Comparison of ENCODE assay signal across 9 cellular contexts in the genomic region with DNA sequence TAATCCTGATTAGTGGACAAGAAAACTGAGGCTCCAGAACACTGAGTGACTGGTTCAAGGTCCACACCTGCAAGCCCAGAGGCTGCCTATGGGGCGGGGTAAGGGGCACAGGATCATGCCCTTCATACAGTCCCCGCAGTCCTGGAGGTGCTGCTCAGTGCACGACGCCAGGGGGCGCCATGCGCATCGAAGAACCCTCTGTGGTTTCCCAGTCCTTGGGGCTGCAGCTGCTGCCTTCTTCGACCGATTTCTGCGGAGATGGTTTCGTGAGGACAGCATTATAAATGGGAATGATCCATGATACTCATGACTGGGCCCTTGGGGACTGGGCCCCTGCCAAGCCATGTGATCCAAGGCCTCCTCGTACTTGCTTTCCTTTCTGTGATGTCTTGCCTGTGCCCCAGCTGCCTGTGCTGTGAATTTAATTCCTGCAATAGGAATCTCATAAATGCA. TPM values are rescaled to one million over a fixed set of nuclear protein-coding genes. Genes with fewer than 3 reads are reported as not detected.
DNase-seq lines count a peak whose midpoint lies in the region; ATAC-seq and TF ChIP-seq lines count a peak whose summit lies in the region.
"Had no signal": no experiment of that assay in that cellular context is flagged by ENCODE, and none has a peak within 500 bp of the region (broad histone marks: within the 10 kb centered on the region; RNA-seq: fewer than 3 reads in every experiment).

No MANE protein-coding gene starts in this region.

- no peak overlapping the region for H3K27ac ChIP-seq in endodermal cell (ENCODE audit: low read depth, low read length)

- no peaks in the 10 kb centered on the region for H3K36me3 Mint-ChIP-seq in activated CD4-positive, alpha-beta T cell treated with anti-CD3 and anti-CD28 coated beads for 36 hours (ENCODE audit: low read depth)
- peaks cover 5% of the 10 kb centered on the region for H3K36me3 Mint-ChIP-seq in endodermal cell (ENCODE audit: low read depth)

- intact Hi-C loops in activated CD4-positive, alpha-beta T cell treated with anti-CD3 and anti-CD28 coated beads for 36 hours (cut with DNase I, micrococcal nuclease), result loop anchor here (1.0 kb wide), 1 partner anchor 105 kb away; no protein-coding TSS in a partner anchor

- TF ChIP-seq CTCF in AG10803 (conservative IDR thresholded peaks at IDR 0.05; ENCODE audit: low read length) (peak; percentile 97), endodermal cell (conservative IDR thresholded peaks at IDR 0.05) (peak; percentile 98)

- no peak overlapping the region for H3K27ac Mint-ChIP-seq in activated CD4-positive, alpha-beta T cell treated with anti-CD3 and anti-CD28 coated beads for 36 hours
- H3K27ac Mint-ChIP-seq in endodermal cell, result no peak overlapping the region

- H3K4me1 Mint-ChIP-seq in activated CD4-positive, alpha-beta T cell treated with anti-CD3 and anti-CD28 coated beads for 36 hours, result no peaks in the 10 kb centered on the region
- H3K4me1 Mint-ChIP-seq in endodermal cell, result no peaks in the 10 kb centered on the region

- H3K4me3 Mint-ChIP-seq in activated CD4-positive, alpha-beta T cell treated with anti-CD3 and anti-CD28 coated beads for 36 hours, result no peak overlapping the region
- H3K4me3 Mint-ChIP-seq in endodermal cell, result no peak overlapping the region

- DNase-seq in AG10803 (ENCODE audit: low read depth) (peak; percentile 93), GM19240 (ENCODE audit: insufficient read length, low spot score) (peak; percentile 61), NCI-H2171 treated with DMSO at 0.1 percent for 48 hours (lab: John Stamatoyannopoulos, UW) (peak; percentile 75), endodermal cell (peak; percentile 97), medulla oblongata (ENCODE audit: extremely low spot score) (peak; percentile 88), 8988T (no peak)
- peak; percentile 82 for DNase-seq in activated CD4-positive, alpha-beta T cell treated with anti-CD3 and anti-CD28 coated beads for 36 hours
- peak; percentile 2 for DNase-seq in stimulated activated CD8-positive, alpha-beta memory T cell treated with anti-CD3 and anti-CD28 coated beads, Interleukin-15, amount 100 ng/mL, for 1 hour (ENCODE audit: low read depth)

- H3K4me3 ChIP-seq in AG10803 (ENCODE audit: low read length) (no peak overlapping the region), endodermal cell (ENCODE audit: low read length) (no peak overlapping the region)
- H3K4me3 ChIP-seq: skin epidermis had no signal

- no peak overlapping the region for H3K9ac ChIP-seq in endodermal cell (ENCODE audit: extremely low read depth, low read length, poor library complexity, severe bottlenecking)

- H3K4me1 ChIP-seq in endodermal cell (ENCODE audit: control insufficient read depth, insufficient read depth, low read length), result no peaks in the 10 kb centered on the region

- peaks cover 15% of the 10 kb centered on the region for H3K27me3 Mint-ChIP-seq in activated CD4-positive, alpha-beta T cell treated with anti-CD3 and anti-CD28 coated beads for 36 hours
- H3K27me3 Mint-ChIP-seq in endodermal cell (ENCODE audit: insufficient read depth), result peaks cover 11% of the 10 kb centered on the region

- H3K36me3 ChIP-seq in endodermal cell (ENCODE audit: control insufficient read depth, insufficient read depth, low read length), result no peaks in the 10 kb centered on the region

- H3K27me3 ChIP-seq in endodermal cell (ENCODE audit: control insufficient read depth, insufficient read depth, low read length, poor library complexity, severe bottlenecking), result peaks cover 7% of the 10 kb centered on the region

- H3K9me3 Mint-ChIP-seq in activated CD4-positive, alpha-beta T cell treated with anti-CD3 and anti-CD28 coated beads for 36 hours (ENCODE audit: low read depth), result no peaks in the 10 kb centered on the region
- peaks cover 25% of the 10 kb centered on the region for H3K9me3 Mint-ChIP-seq in endodermal cell

- ATAC-seq in activated CD4-positive, alpha-beta T cell treated with anti-CD3 and anti-CD28 coated beads for 36 hours, result peak; percentile 80

- 16 to 17% methylated on average over 5 to 12 of the region's 12 CpGs for WGBS in endodermal cell (ENCODE audit: insufficient coverage in 1 of 2, insufficient read length in 1 of 2), 2 experiments

- CTCF ChIA-PET in activated CD4-positive, alpha-beta T cell treated with anti-CD3 and anti-CD28 coated beads for 36 hours (lab: Charles Lee), result interaction anchor here (0.7 to 2.5 kb wide), 9 partner anchors 8 to 146 kb away, joined by 3 to 22 read pairs (median 4); no protein-coding TSS in a partner anchor

- peaks cover 5% of the 10 kb centered on the region for H3K9me3 ChIP-seq in endodermal cell (ENCODE audit: control insufficient read depth, low read length)

- POLR2A ChIA-PET in activated CD4-positive, alpha-beta T cell treated with anti-CD3 and anti-CD28 coated beads for 36 hours (lab: Charles Lee), result no interaction called here

RNA-seq across cellular contexts. Expression of a gene that starts 37.1 kb away (rescaled TPM):
- total RNA-seq in activated CD4-positive, alpha-beta T cell treated with anti-CD3 and anti-CD28 coated beads for 36 hours, result not detected
- 10 to 100 TPM in 1 of 2 donors, 1 to 10 TPM in 1; 5.2 to 10.5 TPM for total RNA-seq in endodermal cell
- 27.7 TPM for polyA plus RNA-seq in endodermal cell (2013, experiment 1 of 2)
- polyA plus RNA-seq in endodermal cell (2013, experiment 2 of 2), result 26.5 TPM

Comparison
In these comparisons a context has a peak if more than half of its experiments do, and no peak if none do; other contexts are left out.
1. RNA of a gene that starts 37.1 kb away (total RNA-seq): 5.2 to 10.5 TPM in endodermal cell; not detected in activated CD4-positive, alpha-beta T cell treated with anti-CD3 and anti-CD28 coated beads for 36 hours; every median in the first group is over 4 times any median in the second.